Comparison of ENCODE assay signal across 13 cellular contexts in genomic region chr7:29488977-29489376, GRCh38.
A peak's percentile ranks its signal among the peaks of the same experiment; 100 is the strongest.
DNase-seq lines count a peak whose midpoint lies in the region; ATAC-seq and TF ChIP-seq lines count a peak whose summit lies in the region.
"Had no signal": no experiment of that assay in that cellular context is flagged by ENCODE, and none has a peak within 500 bp of the region (broad histone marks: within the 10 kb centered on the region; RNA-seq: fewer than 3 reads in every experiment).

No MANE protein-coding gene starts in this region.

- no peaks in the 10 kb centered on the region for H3K36me3 Mint-ChIP-seq in activated T-cell treated with anti-CD3 and anti-CD28 coated beads, Interleukin-2, amount 50 U/mL, for 24 hours (ENCODE audit: low read depth)
- H3K36me3 Mint-ChIP-seq in CD4-positive, alpha-beta memory T cell = no peaks in the 10 kb centered on the region
- no peaks in the 10 kb centered on the region for H3K36me3 Mint-ChIP-seq in activated naive CD8-positive, alpha-beta T cell treated with anti-CD3 and anti-CD28 coated beads for 36 hours
- H3K36me3 Mint-ChIP-seq in activated T-helper 17 cell treated with anti-CD3 and anti-CD28 coated beads, Interleukin-2, amount 50 U/mL, for 72 hours (ENCODE audit: low read depth) = no peaks in the 10 kb centered on the region
- H3K36me3 Mint-ChIP-seq: activated naive CD8-positive, alpha-beta T cell treated with anti-CD3 and anti-CD28 coated beads, Interleukin-2, amount 10 ng/mL, durations not matched to agents 7 days and 5 days had no signal

- H4K20me1 ChIP-seq in mammary epithelial cell (ENCODE audit: insufficient read depth, low read length) = no peaks in the 10 kb centered on the region

- H3K4me1 ChIP-seq in mammary epithelial cell (ENCODE audit: insufficient read depth, low read length) (peaks cover 14% of the 10 kb centered on the region), spleen (peaks cover 0 to 44% (median 19%) of the 10 kb centered on the region in 6 donors)
- no peaks in the 10 kb centered on the region for H3K4me1 ChIP-seq in CD4-positive, alpha-beta memory T cell (ENCODE audit: insufficient read depth, low read length)

- peaks cover 3% of the 10 kb centered on the region for H3K4me1 Mint-ChIP-seq in activated T-cell treated with anti-CD3 and anti-CD28 coated beads, Interleukin-2, amount 50 U/mL, for 24 hours (ENCODE audit: low read depth)
- peaks cover 0 to 2% (median under 1%) of the 10 kb centered on the region in 4 donors for H3K4me1 Mint-ChIP-seq in CD4-positive, alpha-beta memory T cell
- H3K4me1 Mint-ChIP-seq in activated naive CD8-positive, alpha-beta T cell treated with anti-CD3 and anti-CD28 coated beads for 36 hours = peaks cover 1% of the 10 kb centered on the region
- no peaks in the 10 kb centered on the region for H3K4me1 Mint-ChIP-seq in activated T-helper 17 cell treated with anti-CD3 and anti-CD28 coated beads, Interleukin-2, amount 50 U/mL, for 72 hours

- H3K36me3 ChIP-seq in mammary epithelial cell (ENCODE audit: insufficient read depth, low read length) (no peaks in the 10 kb centered on the region), spleen (no peaks in the 10 kb centered on the region)
- H3K36me3 ChIP-seq in CD4-positive, alpha-beta memory T cell (ENCODE audit: insufficient read depth, low read length) = no peaks in the 10 kb centered on the region
- H3K36me3 ChIP-seq: pancreas had no signal

- dilution Hi-C loops in mammary epithelial cell (cut with HindIII; ENCODE audit: low sequenced_read_pairs) = no loop called here

- POLR2A ChIA-PET in CD4-positive, alpha-beta memory T cell (lab: Charles Lee; ENCODE audit: partially characterized antibody) = no interaction called here

- in situ Hi-C loops in mammary epithelial cell (cut with MboI; ENCODE audit: low sequenced_read_pairs in 2 of 2) = no loop called here

- no peak for TF ChIP-seq POLR2A in spleen (IDR thresholded peaks at IDR 0.05)

- no peaks in the 10 kb centered on the region for H3K79me2 ChIP-seq in mammary epithelial cell (ENCODE audit: insufficient read depth, low read length)

- H3K9ac ChIP-seq in mammary epithelial cell (ENCODE audit: insufficient read depth, low read length) = no peak overlapping the region

- H3K4me3 Mint-ChIP-seq in activated T-cell treated with anti-CD3 and anti-CD28 coated beads, Interleukin-2, amount 50 U/mL, for 24 hours = no peak overlapping the region
- no peak overlapping the region for H3K4me3 Mint-ChIP-seq in CD4-positive, alpha-beta memory T cell
- no peak overlapping the region for H3K4me3 Mint-ChIP-seq in activated naive CD8-positive, alpha-beta T cell treated with anti-CD3 and anti-CD28 coated beads for 36 hours
- no peak overlapping the region for H3K4me3 Mint-ChIP-seq in activated T-helper 17 cell treated with anti-CD3 and anti-CD28 coated beads, Interleukin-2, amount 50 U/mL, for 72 hours
- H3K4me3 Mint-ChIP-seq: activated naive CD8-positive, alpha-beta T cell treated with anti-CD3 and anti-CD28 coated beads, Interleukin-2, amount 10 ng/mL, durations not matched to agents 7 days and 5 days had no signal

- no peak overlapping the region for H3K4me3 ChIP-seq in mammary epithelial cell (replicated peaks in 1 of 3; ENCODE audit: insufficient read depth in 1 of 3, low read depth in 2 of 3, low read length in 3 of 3)
- no peak overlapping the region for H3K4me3 ChIP-seq in spleen
- no peak overlapping the region for H3K4me3 ChIP-seq in CD4-positive, alpha-beta memory T cell (ENCODE audit: low read length in 2 of 2)
- H3K4me3 ChIP-seq: pancreas had no signal

- no peak overlapping the region for H3K27ac Mint-ChIP-seq in activated T-cell treated with anti-CD3 and anti-CD28 coated beads, Interleukin-2, amount 50 U/mL, for 24 hours
- no peak overlapping the region for H3K27ac Mint-ChIP-seq in CD4-positive, alpha-beta memory T cell
- H3K27ac Mint-ChIP-seq in activated naive CD8-positive, alpha-beta T cell treated with anti-CD3 and anti-CD28 coated beads for 36 hours = no peak overlapping the region
- H3K27ac Mint-ChIP-seq in activated T-helper 17 cell treated with anti-CD3 and anti-CD28 coated beads, Interleukin-2, amount 50 U/mL, for 72 hours = no peak overlapping the region
- H3K27ac Mint-ChIP-seq: activated naive CD8-positive, alpha-beta T cell treated with anti-CD3 and anti-CD28 coated beads, Interleukin-2, amount 10 ng/mL, durations not matched to agents 7 days and 5 days had no signal

- CTCF ChIA-PET in mammary epithelial cell (lab: Charles Lee; ENCODE audit: low non-redundant PET) = no interaction called here
- CTCF ChIA-PET in CD4-positive, alpha-beta memory T cell (lab: Charles Lee; ENCODE audit: partially characterized antibody) = no interaction called here

- H3K27me3 ChIP-seq in mammary epithelial cell (ENCODE audit: insufficient read depth, low read length) (no peaks in the 10 kb centered on the region), spleen (replicated peaks in 1 of 7) (no peaks in the 10 kb centered on the region)
- H3K27me3 ChIP-seq in CD4-positive, alpha-beta memory T cell (ENCODE audit: insufficient read depth, low read length) = no peaks in the 10 kb centered on the region
- H3K27me3 ChIP-seq: pancreas had no signal

- peak overlapping the region; percentile 25 for H2AFZ ChIP-seq in mammary epithelial cell (ENCODE audit: low read depth, low read length)

- ATAC-seq in activated T-helper 17 cell treated with anti-CD3 and anti-CD28 coated beads, Interleukin-2, amount 50 U/mL, for 72 hours (replicated peaks) = no peak

- H3K9me3 ChIP-seq in mammary epithelial cell (replicated peaks; ENCODE audit: insufficient read depth, low read length) (no peaks in the 10 kb centered on the region), spleen (no peaks in the 10 kb centered on the region)
- no peaks in the 10 kb centered on the region for H3K9me3 ChIP-seq in CD4-positive, alpha-beta memory T cell (ENCODE audit: control insufficient read depth in 1 of 2, low read length in 2 of 2)
- H3K9me3 ChIP-seq: pancreas had no signal

- BruUV-seq in mammary epithelial cell (replicated peaks; lab: Mats Ljungman, UMichigan) = no TSS peak

- no peaks in the 10 kb centered on the region for H3K27me3 Mint-ChIP-seq in activated T-cell treated with anti-CD3 and anti-CD28 coated beads, Interleukin-2, amount 50 U/mL, for 24 hours
- no peaks in the 10 kb centered on the region for H3K27me3 Mint-ChIP-seq in CD4-positive, alpha-beta memory T cell
- H3K27me3 Mint-ChIP-seq in activated naive CD8-positive, alpha-beta T cell treated with anti-CD3 and anti-CD28 coated beads for 36 hours = peaks cover 13% of the 10 kb centered on the region
- H3K27me3 Mint-ChIP-seq in activated T-helper 17 cell treated with anti-CD3 and anti-CD28 coated beads, Interleukin-2, amount 50 U/mL, for 72 hours = peaks cover 11% of the 10 kb centered on the region

- no peak overlapping the region for H3K27ac ChIP-seq in mammary epithelial cell (ENCODE audit: insufficient read depth, low read depth, low read length)
- H3K27ac ChIP-seq in spleen = peak overlapping the region in 6 of 8 donors; percentile 7 to 62 (median 54)
- no peak overlapping the region for H3K27ac ChIP-seq in CD4-positive, alpha-beta memory T cell (ENCODE audit: low read depth, low read length)

- WGBS in mammary epithelial cell (ENCODE audit: low coverage, missing lambda C conversion rate) = 3% methylated on average over 2 of the region's 2 CpGs
- WGBS in spleen, 5 donors = 9 to 23% (median 16%) methylated on average over 2 of the region's 2 CpGs

- TF ChIP-seq CTCF in mammary epithelial cell (conservative IDR thresholded peaks at IDR 0.05 in 1 of 2, IDR thresholded peaks at IDR 0.05 in 1 of 2; ENCODE audit: extremely low read depth in 1 of 2, insufficient read depth in 1 of 2, low read depth in 1 of 2, low read length in 2 of 2) = no peak
- TF ChIP-seq CTCF in spleen (IDR thresholded peaks at IDR 0.05 in 8 of 11, conservative IDR thresholded peaks at IDR 0.05 in 3 of 11) = no peak

- DNase-seq in HCEC 1CT (peak; percentile 20), mammary epithelial cell (peak; percentile 67), iris pigment epithelial cell (ENCODE audit: low read depth) (peak; percentile 96), spleen (no peak)
- DNase-seq in activated T-cell treated with anti-CD3 and anti-CD28 coated beads, Interleukin-2, amount 50 U/mL, for 24 hours = no peak
- DNase-seq in CD4-positive, alpha-beta memory T cell = no peak
- DNase-seq in activated naive CD8-positive, alpha-beta T cell treated with anti-CD3 and anti-CD28 coated beads for 36 hours = no peak
- DNase-seq: activated CD4-positive, alpha-beta T cell treated with anti-CD3 and anti-CD28 coated beads, Interleukin-2, amount 50 U/mL, for 1 hour; activated naive CD8-positive, alpha-beta T cell treated with anti-CD3 and anti-CD28 coated beads, Interleukin-2, amount 10 ng/mL, durations not matched to agents 7 days and 5 days; NCI-H1417 treated with DMSO at 0.1 percent for 48 hours; pancreas; SHP77 had no signal

- peak overlapping the region; percentile 38 for H3K4me2 ChIP-seq in mammary epithelial cell (ENCODE audit: insufficient read depth, low read depth, low read length)

- intact Hi-C loops in mammary epithelial cell (cut with micrococcal nuclease) (no loop called here), spleen (cut with DNase I; ENCODE audit: low total_unique reads) (no loop called here)
- intact Hi-C loops in CD4-positive, alpha-beta memory T cell (cut with micrococcal nuclease) = no loop called here

- H3K9me3 Mint-ChIP-seq in activated T-cell treated with anti-CD3 and anti-CD28 coated beads, Interleukin-2, amount 50 U/mL, for 24 hours = no peaks in the 10 kb centered on the region
- no peaks in the 10 kb centered on the region for H3K9me3 Mint-ChIP-seq in CD4-positive, alpha-beta memory T cell
- no peaks in the 10 kb centered on the region for H3K9me3 Mint-ChIP-seq in activated naive CD8-positive, alpha-beta T cell treated with anti-CD3 and anti-CD28 coated beads for 36 hours
- H3K9me3 Mint-ChIP-seq in activated T-helper 17 cell treated with anti-CD3 and anti-CD28 coated beads, Interleukin-2, amount 50 U/mL, for 72 hours = no peaks in the 10 kb centered on the region
- H3K9me3 Mint-ChIP-seq: activated naive CD8-positive, alpha-beta T cell treated with anti-CD3 and anti-CD28 coated beads, Interleukin-2, amount 10 ng/mL, durations not matched to agents 7 days and 5 days had no signal

Comparison
In these comparisons a context has a peak if more than half of its experiments do, and no peak if none do; other contexts are left out.
1. DNase-seq: peak in HCEC 1CT (single experiment), mammary epithelial cell (single experiment) and iris pigment epithelial cell (single experiment); none in spleen (single experiment), activated T-cell treated with anti-CD3 and anti-CD28 coated beads, Interleukin-2, amount 50 U/mL, for 24 hours (single experiment), CD4-positive, alpha-beta memory T cell (0 of 5) and activated naive CD8-positive, alpha-beta T cell treated with anti-CD3 and anti-CD28 coated beads for 36 hours (single experiment).
2. H3K27ac ChIP-seq: peak in spleen (6 of 8); none in mammary epithelial cell (single experiment) and CD4-positive, alpha-beta memory T cell (single experiment).